Comparison of ENCODE assay signal across 1 cellular context in the genomic region with DNA sequence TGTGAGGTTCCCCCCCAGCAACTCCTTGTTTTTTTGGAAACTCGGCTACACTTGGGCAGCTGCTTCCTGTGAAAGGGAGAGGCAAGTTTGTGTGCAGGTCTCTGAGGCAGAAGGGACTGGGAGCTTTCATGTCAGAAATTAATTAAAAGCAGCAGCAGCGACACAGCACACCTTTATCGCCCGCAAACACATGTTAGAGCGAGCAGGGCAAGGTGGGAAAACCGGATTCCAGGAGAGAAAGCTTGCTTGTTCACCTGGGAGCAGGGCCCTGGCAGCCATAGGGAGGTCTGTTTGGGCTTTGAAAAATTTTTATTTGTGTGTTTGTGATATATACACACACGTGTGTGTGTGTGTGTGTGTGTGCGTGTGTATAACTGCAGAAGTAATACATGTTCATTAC.
TF ChIP-seq lines count a peak whose summit lies in the region.

No MANE protein-coding gene starts in this region.

TF ChIP-seq in H1, 55 proteins besides CTCF, POLR2A, EP300 and RAD21:
- TF ChIP-seq, protein P1, sequence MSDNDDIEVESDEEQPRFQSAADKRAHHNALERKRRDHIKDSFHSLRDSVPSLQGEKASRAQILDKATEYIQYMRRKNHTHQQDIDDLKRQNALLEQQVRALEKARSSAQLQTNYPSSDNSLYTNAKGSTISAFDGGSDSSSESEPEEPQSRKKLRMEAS (IDR thresholded peaks at IDR 0.05) = peak; percentile 74
- TF ChIP-seq, protein P2, sequence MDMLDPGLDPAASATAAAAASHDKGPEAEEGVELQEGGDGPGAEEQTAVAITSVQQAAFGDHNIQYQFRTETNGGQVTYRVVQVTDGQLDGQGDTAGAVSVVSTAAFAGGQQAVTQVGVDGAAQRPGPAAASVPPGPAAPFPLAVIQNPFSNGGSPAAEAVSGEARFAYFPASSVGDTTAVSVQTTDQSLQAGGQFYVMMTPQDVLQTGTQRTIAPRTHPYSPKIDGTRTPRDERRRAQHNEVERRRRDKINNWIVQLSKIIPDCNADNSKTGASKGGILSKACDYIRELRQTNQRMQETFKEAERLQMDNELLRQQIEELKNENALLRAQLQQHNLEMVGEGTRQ (IDR thresholded peaks at IDR 0.05; ENCODE audit: low read length) = no peak
- TF ChIP-seq, protein P3, sequence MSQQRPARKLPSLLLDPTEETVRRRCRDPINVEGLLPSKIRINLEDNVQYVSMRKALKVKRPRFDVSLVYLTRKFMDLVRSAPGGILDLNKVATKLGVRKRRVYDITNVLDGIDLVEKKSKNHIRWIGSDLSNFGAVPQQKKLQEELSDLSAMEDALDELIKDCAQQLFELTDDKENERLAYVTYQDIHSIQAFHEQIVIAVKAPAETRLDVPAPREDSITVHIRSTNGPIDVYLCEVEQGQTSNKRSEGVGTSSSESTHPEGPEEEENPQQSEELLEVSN (IDR thresholded peaks at IDR 0.05) = peak; percentile 87
- no peak for TF ChIP-seq SUZ12 (IDR thresholded peaks at IDR 0.05; ENCODE audit: low read length)
- no peak for TF ChIP-seq HDAC2 (IDR thresholded peaks at IDR 0.05; ENCODE audit: borderline replicate concordance in 1 of 2, low read depth in 2 of 2, low read length in 2 of 2)
TF ChIP-seq in H1: peak in this region for 2.
